Comparison of ENCODE assay signal across 35 cellular contexts in genomic region chr3:72900048-72900447, GRCh38.
"Had no signal": no experiment of that assay in that cellular context is flagged by ENCODE, and none has a peak within 500 bp of the region (broad histone marks: within the 10 kb centered on the region; RNA-seq: fewer than 3 reads in every experiment).

No MANE protein-coding gene starts in this region.

- H3K4me3 Mint-ChIP-seq: activated B cell treated with CpG ODN at 0.5 μM for 24 hours; activated CD4-positive, alpha-beta memory T cell treated with anti-CD3 and anti-CD28 coated beads for 36 hours; activated CD4-positive, alpha-beta T cell treated with anti-CD3 and anti-CD28 coated beads, Interleukin-2, amount 10 ng/mL, durations not matched to agents 24 days and 14 days; activated CD8-positive, alpha-beta T cell treated with anti-CD3 and anti-CD28 coated beads for 36 hours; activated naive CD4-positive, alpha-beta T cell treated with anti-CD3 and anti-CD28 coated beads for 36 hours; activated naive CD8-positive, alpha-beta T cell treated with anti-CD3 and anti-CD28 coated beads for 36 hours; activated T-cell treated with anti-CD3 and anti-CD28 coated beads, Interleukin-2, amount 50 U/mL, for 4 hours; activated T-cell treated with anti-CD3 and anti-CD28 coated beads, Interleukin-2, amount 50 U/mL, for 72 hours; activated T-helper 1 cell treated with anti-CD3 and anti-CD28 coated beads, Interleukin-12 subunit alpha, Interleukin-12 subunit beta, Interleukin-2, Interleukin-4 antibody, amounts not matched to agents 30 ng/mL and 10 ng/mL and 1 ng/mL, durations not matched to agents 14 hours and 24 hours and 36 hours; activated T-helper 17 cell treated with anti-CD3 and anti-CD28 coated beads, Interleukin-2, amount 50 U/mL, for 72 hours; T-helper 1 cell treated with Interleukin-12 subunit alpha and Interleukin-12 subunit beta and Interleukin-4 antibody, amounts not matched to agents 30 μg/mL and 1 μg/mL, for 36 hours; T-helper 2 cell treated with Interferon-gamma antibody and Interleukin-4, amounts not matched to agents 5 μg/mL and 100 μg/mL, for 36 hours had no signal

- H3K27ac Mint-ChIP-seq: activated B cell treated with CpG ODN at 0.5 μM for 24 hours; activated CD4-positive, alpha-beta memory T cell treated with anti-CD3 and anti-CD28 coated beads for 36 hours; activated CD4-positive, alpha-beta T cell treated with anti-CD3 and anti-CD28 coated beads, Interleukin-2, amount 10 ng/mL, durations not matched to agents 24 days and 14 days; activated CD8-positive, alpha-beta T cell treated with anti-CD3 and anti-CD28 coated beads for 36 hours; activated naive CD4-positive, alpha-beta T cell treated with anti-CD3 and anti-CD28 coated beads for 36 hours; activated naive CD4-positive, alpha-beta T cell treated with anti-CD3 and anti-CD28 coated beads, Interleukin-2, amount 50 U/mL, for 72 hours; activated naive CD8-positive, alpha-beta T cell treated with anti-CD3 and anti-CD28 coated beads for 36 hours; activated T-cell treated with anti-CD3 and anti-CD28 coated beads, Interleukin-2, amount 50 U/mL, for 72 hours; activated T-helper 1 cell treated with anti-CD3 and anti-CD28 coated beads, Interleukin-12 subunit alpha, Interleukin-12 subunit beta, Interleukin-2, Interleukin-4 antibody, amounts not matched to agents 30 ng/mL and 10 ng/mL and 1 ng/mL, durations not matched to agents 14 hours and 24 hours and 36 hours; activated T-helper 17 cell treated with anti-CD3 and anti-CD28 coated beads, Interleukin-2, amount 50 U/mL, for 72 hours; T-helper 1 cell treated with Interleukin-12 subunit alpha and Interleukin-12 subunit beta and Interleukin-4 antibody, amounts not matched to agents 30 μg/mL and 1 μg/mL, for 36 hours; T-helper 2 cell treated with Interferon-gamma antibody and Interleukin-4, amounts not matched to agents 5 μg/mL and 100 μg/mL, for 36 hours had no signal

- H3K4me1 ChIP-seq: adrenal gland, body of pancreas, breast epithelium had no signal

- H3K9me3 Mint-ChIP-seq: activated CD4-positive, alpha-beta memory T cell treated with anti-CD3 and anti-CD28 coated beads for 36 hours; activated CD4-positive, alpha-beta T cell treated with anti-CD3 and anti-CD28 coated beads, Interleukin-2, amount 10 ng/mL, durations not matched to agents 24 days and 14 days; activated naive CD4-positive, alpha-beta T cell treated with anti-CD3 and anti-CD28 coated beads for 36 hours; activated naive CD4-positive, alpha-beta T cell treated with anti-CD3 and anti-CD28 coated beads, Interleukin-2, amount 50 U/mL, for 72 hours; activated naive CD8-positive, alpha-beta T cell treated with anti-CD3 and anti-CD28 coated beads for 36 hours; activated T-cell treated with anti-CD3 and anti-CD28 coated beads, Interleukin-2, amount 50 U/mL, for 4 hours; activated T-cell treated with anti-CD3 and anti-CD28 coated beads, Interleukin-2, amount 50 U/mL, for 72 hours; activated T-helper 1 cell treated with anti-CD3 and anti-CD28 coated beads, Interleukin-12 subunit alpha, Interleukin-12 subunit beta, Interleukin-2, Interleukin-4 antibody, amounts not matched to agents 30 ng/mL and 10 ng/mL and 1 ng/mL, durations not matched to agents 14 hours and 24 hours and 36 hours; activated T-helper 17 cell treated with anti-CD3 and anti-CD28 coated beads, Interleukin-2, amount 50 U/mL, for 72 hours; T-helper 1 cell treated with Interleukin-12 subunit alpha and Interleukin-12 subunit beta and Interleukin-4 antibody, amounts not matched to agents 30 μg/mL and 1 μg/mL, for 36 hours; T-helper 2 cell treated with Interferon-gamma antibody and Interleukin-4, amounts not matched to agents 5 μg/mL and 100 μg/mL, for 36 hours had no signal

- H3K9me3 ChIP-seq: adrenal gland, body of pancreas, breast epithelium had no signal

- H3K4me3 ChIP-seq: adrenal gland, body of pancreas, breast epithelium had no signal

- H3K27ac ChIP-seq: adrenal gland, body of pancreas, brain microvascular endothelial cell, breast epithelium, VCaP had no signal

- ATAC-seq: activated CD8-positive, alpha-beta T cell treated with anti-CD3 and anti-CD28 coated beads for 36 hours; activated naive CD4-positive, alpha-beta T cell treated with anti-CD3 and anti-CD28 coated beads, Interleukin-2, amount 50 U/mL, for 72 hours; activated T-cell treated with anti-CD3 and anti-CD28 coated beads, Interleukin-2, amount 50 U/mL, for 4 hours; activated T-cell treated with anti-CD3 and anti-CD28 coated beads, Interleukin-2, amount 50 U/mL, for 72 hours; activated T-helper 17 cell treated with anti-CD3 and anti-CD28 coated beads, Interleukin-2, amount 50 U/mL, for 72 hours; body of pancreas had no signal

- H3K36me3 Mint-ChIP-seq: activated CD4-positive, alpha-beta memory T cell treated with anti-CD3 and anti-CD28 coated beads for 36 hours; activated naive CD4-positive, alpha-beta T cell treated with anti-CD3 and anti-CD28 coated beads, Interleukin-2, amount 50 U/mL, for 72 hours; activated naive CD8-positive, alpha-beta T cell treated with anti-CD3 and anti-CD28 coated beads for 36 hours had no signal

- DNase-seq: activated B cell treated with CpG ODN at 0.5 μM for 24 hours; activated CD4-positive, alpha-beta memory T cell treated with anti-CD3 and anti-CD28 coated beads for 36 hours; activated CD4-positive, alpha-beta T cell treated with anti-CD3 and anti-CD28 coated beads for 4 hours; activated CD4-positive, alpha-beta T cell treated with anti-CD3 and anti-CD28 coated beads, Interleukin-2, amount 10 ng/mL, durations not matched to agents 24 days and 14 days; activated CD4-positive, alpha-beta T cell treated with anti-CD3 and anti-CD28 coated beads, Interleukin-2, amount 50 U/mL, for 1 hour; activated CD4-positive, alpha-beta T cell treated with anti-CD3 and anti-CD28 coated beads, Interleukin-2, amount 50 U/mL, for 4 hours; activated CD4-positive, CD25-positive, alpha-beta regulatory T cell treated with anti-CD3 and anti-CD28 coated beads, Interleukin-2, amount 50 U/mL, for 72 hours; activated CD8-positive, alpha-beta memory T cell treated with anti-CD3 and anti-CD28 coated beads, Interleukin-2, amount 50 U/mL, for 4 hours; activated CD8-positive, alpha-beta T cell treated with anti-CD3 and anti-CD28 coated beads for 36 hours; activated effector memory CD4-positive, alpha-beta T cell treated with anti-CD3 and anti-CD28 coated beads, Interleukin-2, amount 50 U/mL, for 16 hours; activated gamma-delta T cell treated with Interleukin-2 at 50 U/mL for 16 hours; activated naive CD4-positive, alpha-beta T cell; activated naive CD4-positive, alpha-beta T cell treated with anti-CD3 and anti-CD28 coated beads for 36 hours; activated naive CD4-positive, alpha-beta T cell treated with anti-CD3 and anti-CD28 coated beads, Interleukin-2, amount 50 U/mL, for 16 hours; activated naive CD8-positive, alpha-beta T cell treated with anti-CD3 and anti-CD28 coated beads for 36 hours; activated T-cell treated with anti-CD3 and anti-CD28 coated beads for 4 hours; activated T-cell treated with anti-CD3 and anti-CD28 coated beads, Interleukin-2, amount 50 U/mL, for 1 hour; activated T-cell treated with anti-CD3 and anti-CD28 coated beads, Interleukin-2, amount 50 U/mL, for 4 hours; activated T-cell treated with anti-CD3 and anti-CD28 coated beads, Interleukin-2, amount 50 U/mL, for 72 hours; adrenal gland; amniotic stem cell; aorta; body of pancreas; brain microvascular endothelial cell; central memory CD4-positive, alpha-beta T cell; T-helper 1 cell; T-helper 2 cell; T-helper 9 cell had no signal

- H3K4me1 Mint-ChIP-seq: activated B cell treated with CpG ODN at 0.5 μM for 24 hours; activated CD4-positive, alpha-beta T cell treated with anti-CD3 and anti-CD28 coated beads, Interleukin-2, amount 10 ng/mL, durations not matched to agents 24 days and 14 days; activated naive CD8-positive, alpha-beta T cell treated with anti-CD3 and anti-CD28 coated beads for 36 hours; activated T-helper 17 cell treated with anti-CD3 and anti-CD28 coated beads, Interleukin-2, amount 50 U/mL, for 72 hours had no signal

- H3K36me3 ChIP-seq: adrenal gland, brain microvascular endothelial cell, breast epithelium had no signal
